Comparison of ENCODE assay signal across 8 cellular contexts in genomic region chr2:44087714-44088092, GRCh38.
DNase-seq lines count a peak whose midpoint lies in the region; ATAC-seq and TF ChIP-seq lines count a peak whose summit lies in the region.

No MANE protein-coding gene starts in this region.

- H3K4me1 ChIP-seq in prostate gland (replicated peaks) = peaks cover 6% of the 10 kb centered on the region

- TF ChIP-seq POLR2A in prostate gland (IDR thresholded peaks at IDR 0.05) = no peak

- H3K4me3 ChIP-seq in SK-N-MC (peak overlapping the region; percentile 72), fibroblast of villous mesenchyme (ENCODE audit: low read depth, low read length) (peak overlapping the region; percentile 46), prostate gland (peak overlapping the region; percentile 14 to 30)

- no peak for ATAC-seq in GM21529 (IDR thresholded peaks at IDR 0.05; ENCODE audit: unreplicated experiment)

- H3K27ac ChIP-seq in SK-N-MC (no peak overlapping the region), prostate gland (peak overlapping the region; percentile 66 to 78)

- H3K9ac ChIP-seq in SK-N-MC (ENCODE audit: insufficient read length) = peak overlapping the region; percentile 1

- 44% methylated on average over 4 of the region's 4 CpGs for WGBS in prostate gland

- no peaks in the 10 kb centered on the region for H3K36me3 ChIP-seq in SK-N-MC (ENCODE audit: insufficient read depth, low read length)
- no peaks in the 10 kb centered on the region for H3K36me3 ChIP-seq in prostate gland

- DNase-seq in DMS53 treated with DMSO at 0.1 percent for 48 hours (lab: John Stamatoyannopoulos, UW; ENCODE audit: unreplicated experiment) (peak; percentile 49), SK-N-MC (ENCODE audit: low read depth, low spot score) (no peak), fibroblast of villous mesenchyme (ENCODE audit: low read depth) (no peak), prostate gland (ENCODE audit: low spot score) (no peak), NCI-H1105 treated with DMSO at 0.1 percent for 48 hours (lab: John Stamatoyannopoulos, UW) (no peak), AG08395 (ENCODE audit: low spot score) (no peak), HuH-7.5 (ENCODE audit: low spot score) (no peak)

- intact Hi-C loops in prostate gland (cut with DNase I) = loop anchor here (2.0 to 5.0 kb wide), 4 partner anchors 50 to 203 kb away; partner anchors contain the start of gene PPM1B

- no peaks in the 10 kb centered on the region for H3K9me3 ChIP-seq in SK-N-MC (ENCODE audit: low read depth, low read length)
- no peaks in the 10 kb centered on the region for H3K9me3 ChIP-seq in prostate gland

- no peak for TF ChIP-seq CTCF in fibroblast of villous mesenchyme (IDR thresholded peaks at IDR 0.05; ENCODE audit: insufficient read depth, low read depth, low read length)
- TF ChIP-seq CTCF in prostate gland (IDR thresholded peaks at IDR 0.05) = no peak

- no peaks in the 10 kb centered on the region for H3K27me3 ChIP-seq in prostate gland (replicated peaks; ENCODE audit: insufficient read depth)

Comparison
In these comparisons a context has a peak if more than half of its experiments do, and no peak if none do; other contexts are left out.
1. H3K4me3 ChIP-seq: peak in every context shown above with its lines; median percentile 72 in SK-N-MC; 46 in fibroblast of villous mesenchyme; 22 in prostate gland.